Comparison of ENCODE assay signal across 9 cellular contexts in genomic region chr20:53580376-53581111, GRCh38. TPM values are rescaled to one million over a fixed set of nuclear protein-coding genes. Genes with fewer than 3 reads are reported as not detected.
DNase-seq lines count a peak whose midpoint lies in the region; ATAC-seq and TF ChIP-seq lines count a peak whose summit lies in the region.
"Had no signal": no experiment of that assay in that cellular context is flagged by ENCODE, and none has a peak within 500 bp of the region (broad histone marks: within the 10 kb centered on the region; RNA-seq: fewer than 3 reads in every experiment).

No MANE protein-coding gene starts in this region.

- H3K36me3 ChIP-seq in BLaER1 treated with 17β-estradiol and CSF1 and Interleukin-3, amounts not matched to agents 10 nM and 100 nM: peaks cover 66 to 81% (median 68%) of the 10 kb centered on the region in 11 experiments
- H3K36me3 ChIP-seq in KMS-11 (ENCODE audit: insufficient read depth) (peaks cover 53% of the 10 kb centered on the region; the same call in 1 of the 2 replicates), aorta (ENCODE audit: control insufficient read depth in 1 of 2, insufficient read depth in 2 of 2, low read length in 1 of 2) (peaks cover 5 to 6% of the 10 kb centered on the region in 2 donors)

- no peak for TF ChIP-seq CTCF in KMS-11 (conservative IDR thresholded peaks at IDR 0.05; ENCODE audit: low read depth, low read length)
- TF ChIP-seq CTCF in nephron (IDR thresholded peaks at IDR 0.05; ENCODE audit: unreplicated experiment in 3 of 3): no peak

- no peaks in the 10 kb centered on the region for H3K9me3 Mint-ChIP-seq in central memory CD8-positive, alpha-beta T cell
- H3K9me3 Mint-ChIP-seq in nephron: no peaks in the 10 kb centered on the region

- H3K9me3 ChIP-seq in BLaER1 treated with 17β-estradiol and CSF1 and Interleukin-3, amounts not matched to agents 10 nM and 100 nM (replicated peaks in 1 of 11): no peaks in the 10 kb centered on the region
- no peaks in the 10 kb centered on the region for H3K9me3 ChIP-seq in aorta (ENCODE audit: control insufficient read depth, low read length)

- H3K36me3 Mint-ChIP-seq in central memory CD8-positive, alpha-beta T cell (ENCODE audit: insufficient read depth): peaks cover 61% of the 10 kb centered on the region
- H3K36me3 Mint-ChIP-seq in nephron (ENCODE audit: low read depth): peaks cover 46% of the 10 kb centered on the region

- H3K4me1 Mint-ChIP-seq in central memory CD8-positive, alpha-beta T cell: peaks cover 69% of the 10 kb centered on the region
- H3K4me1 Mint-ChIP-seq in nephron: peaks cover 40% of the 10 kb centered on the region

- DNase-seq in central memory CD8-positive, alpha-beta T cell (ENCODE audit: low spot score in 2 of 2): no peak
- DNase-seq in aorta: no peak
- no peak for DNase-seq in iPS-NIHi7 (ENCODE audit: extremely low spot score)
- DNase-seq in HT-29 (ENCODE audit: low spot score): no peak
- DNase-seq: NCI-H446 had no signal

- H2AFZ ChIP-seq in KMS-11 (ENCODE audit: low read depth): no peak overlapping the region

- peak overlapping the region; percentile 74 to 100 (median 95) for H3K27ac ChIP-seq in BLaER1 treated with 17β-estradiol and CSF1 and Interleukin-3, amounts not matched to agents 10 nM and 100 nM
- peak overlapping the region; percentile 94 for H3K27ac ChIP-seq in KMS-11
- H3K27ac ChIP-seq in aorta (ENCODE audit: low read depth in 1 of 2, low read length in 2 of 2): peak overlapping the region in 1 of 2 donors; percentile 60

- peak overlapping the region; percentile 92 for H3K27ac Mint-ChIP-seq in central memory CD8-positive, alpha-beta T cell (ENCODE audit: low read depth)
- peak overlapping the region; percentile 9 to 77 (median 51) for H3K27ac Mint-ChIP-seq in nephron

- H3K4me3 Mint-ChIP-seq in central memory CD8-positive, alpha-beta T cell: peak overlapping the region; percentile 95
- H3K4me3 Mint-ChIP-seq in nephron: no peak overlapping the region

- peaks cover 40 to 83% (median 64%) of the 10 kb centered on the region in 10 experiments for H3K4me1 ChIP-seq in BLaER1 treated with 17β-estradiol and CSF1 and Interleukin-3, amounts not matched to agents 10 nM and 100 nM
- H3K4me1 ChIP-seq in KMS-11 (ENCODE audit: low read depth, poor library complexity, severe bottlenecking) (peaks cover 58% of the 10 kb centered on the region), aorta (ENCODE audit: control insufficient read depth in 1 of 2, insufficient read depth in 2 of 2, low read length in 2 of 2) (no peaks in the 10 kb centered on the region)

- peak overlapping the region; percentile 83 to 95 (median 91) for H3K4me2 ChIP-seq in BLaER1 treated with 17β-estradiol and CSF1 and Interleukin-3, amounts not matched to agents 10 nM and 100 nM
- H3K4me2 ChIP-seq in KMS-11: peak overlapping the region; percentile 98

- peaks cover 55 to 100% (median 62%) of the 10 kb centered on the region in 11 experiments for H4K20me1 ChIP-seq in BLaER1 treated with 17β-estradiol and CSF1 and Interleukin-3, amounts not matched to agents 10 nM and 100 nM
- H4K20me1 ChIP-seq in KMS-11 (ENCODE audit: insufficient read depth): peaks cover 50% of the 10 kb centered on the region

- H3K9ac ChIP-seq in BLaER1 treated with 17β-estradiol and CSF1 and Interleukin-3, amounts not matched to agents 10 nM and 100 nM: peak overlapping the region; percentile 84 to 97 (median 92)
- H3K9ac ChIP-seq in KMS-11: peak overlapping the region; percentile 90

- 65 to 73% methylated on average over 7 of the region's 7 CpGs for WGBS in aorta, 2 donors

- H3K4me3 ChIP-seq in BLaER1 treated with 17β-estradiol and CSF1 and Interleukin-3, amounts not matched to agents 10 nM and 100 nM: peak overlapping the region; percentile 57 to 88 (median 81)
- H3K4me3 ChIP-seq in KMS-11 (IDR thresholded peaks at IDR 0.05; ENCODE audit: insufficient read depth, low read depth, low read length): peak overlapping the region; percentile 41
- no peak overlapping the region for H3K4me3 ChIP-seq in aorta (ENCODE audit: low read length in 2 of 2)

- H3K27me3 ChIP-seq in BLaER1 treated with 17β-estradiol and CSF1 and Interleukin-3, amounts not matched to agents 10 nM and 100 nM: no peaks in the 10 kb centered on the region
- H3K27me3 ChIP-seq in KMS-11 (ENCODE audit: insufficient read depth, low read depth): no peaks in the 10 kb centered on the region
- no peaks in the 10 kb centered on the region for H3K27me3 ChIP-seq in aorta (ENCODE audit: control insufficient read depth in 1 of 2, insufficient read depth in 2 of 2, low read length in 1 of 2)

- peaks cover 100% of the 10 kb centered on the region for H3K79me2 ChIP-seq in KMS-11 (ENCODE audit: insufficient read depth, low read depth)

- intact Hi-C loops in aorta (cut with DNase I): loop anchor here in 1 of 2 donors (10.0 kb wide), 1 partner anchor 244 kb away; no protein-coding TSS in a partner anchor

- H3K27me3 Mint-ChIP-seq in central memory CD8-positive, alpha-beta T cell: no peaks in the 10 kb centered on the region
- no peaks in the 10 kb centered on the region for H3K27me3 Mint-ChIP-seq in nephron (ENCODE audit: low read depth)

- ATAC-seq in central memory CD8-positive, alpha-beta T cell (replicated peaks; ENCODE audit: extremely low read depth, poor library complexity, severe bottlenecking): no peak
- ATAC-seq in aorta (ENCODE audit: low FRiP score): no peak
- ATAC-seq in GM21619 (IDR thresholded peaks at IDR 0.05; ENCODE audit: unreplicated experiment): no peak

RNA-seq across cellular contexts. Expression of gene ZNF217, which starts 13.1 kb away (rescaled TPM):
- total RNA-seq in aorta: 10 to 100 TPM; 26.5 to 30.9 TPM
- polyA plus RNA-seq in aorta: 1 to 10 TPM; 3.4 to 4.0 TPM
- 16.9 and 19.2 TPM in 2 replicates for total RNA-seq in HT-29 (2014; rRNA removed; shearing (Covaris generic))

Comparison
In these comparisons a context has a peak if more than half of its experiments do, and no peak if none do; other contexts are left out.
1. H3K4me3 ChIP-seq: peak in BLaER1 treated with 17β-estradiol and CSF1 and Interleukin-3, amounts not matched to agents 10 nM and 100 nM (10 of 10) and KMS-11 (single experiment); none in aorta (0 of 2).